1 cellular context compared by ENCODE assay signal in genomic region chr12:49060237-49061156, GRCh38.
TF ChIP-seq lines count a peak whose summit lies in the region.

A gene with protein sequence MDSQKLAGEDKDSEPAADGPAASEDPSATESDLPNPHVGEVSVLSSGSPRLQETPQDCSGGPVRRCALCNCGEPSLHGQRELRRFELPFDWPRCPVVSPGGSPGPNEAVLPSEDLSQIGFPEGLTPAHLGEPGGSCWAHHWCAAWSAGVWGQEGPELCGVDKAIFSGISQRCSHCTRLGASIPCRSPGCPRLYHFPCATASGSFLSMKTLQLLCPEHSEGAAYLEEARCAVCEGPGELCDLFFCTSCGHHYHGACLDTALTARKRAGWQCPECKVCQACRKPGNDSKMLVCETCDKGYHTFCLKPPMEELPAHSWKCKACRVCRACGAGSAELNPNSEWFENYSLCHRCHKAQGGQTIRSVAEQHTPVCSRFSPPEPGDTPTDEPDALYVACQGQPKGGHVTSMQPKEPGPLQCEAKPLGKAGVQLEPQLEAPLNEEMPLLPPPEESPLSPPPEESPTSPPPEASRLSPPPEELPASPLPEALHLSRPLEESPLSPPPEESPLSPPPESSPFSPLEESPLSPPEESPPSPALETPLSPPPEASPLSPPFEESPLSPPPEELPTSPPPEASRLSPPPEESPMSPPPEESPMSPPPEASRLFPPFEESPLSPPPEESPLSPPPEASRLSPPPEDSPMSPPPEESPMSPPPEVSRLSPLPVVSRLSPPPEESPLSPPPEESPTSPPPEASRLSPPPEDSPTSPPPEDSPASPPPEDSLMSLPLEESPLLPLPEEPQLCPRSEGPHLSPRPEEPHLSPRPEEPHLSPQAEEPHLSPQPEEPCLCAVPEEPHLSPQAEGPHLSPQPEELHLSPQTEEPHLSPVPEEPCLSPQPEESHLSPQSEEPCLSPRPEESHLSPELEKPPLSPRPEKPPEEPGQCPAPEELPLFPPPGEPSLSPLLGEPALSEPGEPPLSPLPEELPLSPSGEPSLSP (N-terminal part only) (minus strand): TSS chr12:49060794. CDS start chr12:49055324, 5,470 bp downstream.

TF ChIP-seq in H1, 55 proteins besides CTCF, POLR2A, EP300 and RAD21 (continued from another document):
- TF ChIP-seq, protein P1, sequence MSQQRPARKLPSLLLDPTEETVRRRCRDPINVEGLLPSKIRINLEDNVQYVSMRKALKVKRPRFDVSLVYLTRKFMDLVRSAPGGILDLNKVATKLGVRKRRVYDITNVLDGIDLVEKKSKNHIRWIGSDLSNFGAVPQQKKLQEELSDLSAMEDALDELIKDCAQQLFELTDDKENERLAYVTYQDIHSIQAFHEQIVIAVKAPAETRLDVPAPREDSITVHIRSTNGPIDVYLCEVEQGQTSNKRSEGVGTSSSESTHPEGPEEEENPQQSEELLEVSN (IDR thresholded peaks at IDR 0.05), result peak; percentile 77
- TF ChIP-seq POU5F1 (IDR thresholded peaks at IDR 0.05; ENCODE audit: low read depth, low read length), result no peak
TF ChIP-seq in H1: peak in this region for 31.
